In genomic region chr7:11450246-11450645, GRCh38 we compare ENCODE assay signal across 18 cellular contexts.
DNase-seq lines count a peak whose midpoint lies in the region; TF ChIP-seq lines count a peak whose summit lies in the region.
"Had no signal": no experiment of that assay in that cellular context is flagged by ENCODE, and none has a peak within 500 bp of the region (broad histone marks: within the 10 kb centered on the region; RNA-seq: fewer than 3 reads in every experiment).

No MANE protein-coding gene starts in this region.

- H3K27ac Mint-ChIP-seq in progenitor cell of endocrine pancreas = peak overlapping the region; percentile 45
- H3K27ac Mint-ChIP-seq: CD8-positive, alpha-beta memory T cell; H9 had no signal

- H3K36me3 Mint-ChIP-seq in progenitor cell of endocrine pancreas (ENCODE audit: insufficient read depth) = no peaks in the 10 kb centered on the region
- H3K36me3 Mint-ChIP-seq: CD8-positive, alpha-beta memory T cell had no signal

- no peak overlapping the region for H3K4me3 ChIP-seq in LNCaP clone FGC (ENCODE audit: low read depth, low read length)
- H3K4me3 ChIP-seq in cardiac fibroblast (replicated peaks in 1 of 2; ENCODE audit: low read depth in 2 of 2, low read length in 2 of 2) = no peak overlapping the region
- H3K4me3 ChIP-seq: PC-9 had no signal

- H3K4me1 Mint-ChIP-seq in progenitor cell of endocrine pancreas (ENCODE audit: low read depth) = peaks cover 8% of the 10 kb centered on the region
- H3K4me1 Mint-ChIP-seq: CD8-positive, alpha-beta memory T cell; H9 had no signal

- intact Hi-C loops in posterior vena cava (cut with DNase I) = no loop called here

- no peaks in the 10 kb centered on the region for H3K9me3 Mint-ChIP-seq in progenitor cell of endocrine pancreas (ENCODE audit: low read depth)
- H3K9me3 Mint-ChIP-seq: H9 had no signal

- no peak overlapping the region for H3K4me3 Mint-ChIP-seq in progenitor cell of endocrine pancreas (ENCODE audit: low read depth)
- H3K4me3 Mint-ChIP-seq: CD8-positive, alpha-beta memory T cell; H9 had no signal

- TF ChIP-seq CTCF in LNCaP clone FGC (IDR thresholded peaks at IDR 0.05; ENCODE audit: control insufficient read depth, extremely low read depth, insufficient read depth) (no peak), cardiac fibroblast (IDR thresholded peaks at IDR 0.05; ENCODE audit: low read depth, low read length) (no peak), progenitor cell of endocrine pancreas (IDR thresholded peaks at IDR 0.05; ENCODE audit: unreplicated experiment) (no peak)

- H3K27me3 Mint-ChIP-seq in progenitor cell of endocrine pancreas = no peaks in the 10 kb centered on the region
- H3K27me3 Mint-ChIP-seq: CD8-positive, alpha-beta memory T cell had no signal

- DNase-seq in LNCaP clone FGC (ENCODE audit: low read depth) = peak; percentile 58
- peak; percentile 21 to 56 for DNase-seq in cardiac fibroblast (ENCODE audit: low read depth in 2 of 2)
- DNase-seq in glomerular endothelial cell (ENCODE audit: extremely low read depth, low read depth, low spot score) = peak; percentile 48
- DNase-seq in progenitor cell of endocrine pancreas (ENCODE audit: low spot score, unreplicated experiment) = no peak
- no peak for DNase-seq in posterior vena cava (ENCODE audit: low spot score)
- DNase-seq in amniotic stem cell (lab: John Stamatoyannopoulos, UW) = no peak
- DNase-seq in NCI-H1436 (lab: John Stamatoyannopoulos, UW) = no peak
- DNase-seq: C1 segment of cervical spinal cord; CD8-positive, alpha-beta memory T cell; DND-41; H9; KBM-7; NCI-H1417; NCI-H187 treated with DMSO at 0.1 percent for 48 hours; NCI-H226; NCI-H524; NCI-H82; PC-9 had no signal

Comparison
In these comparisons a context has a peak if more than half of its experiments do, and no peak if none do; other contexts are left out.
1. DNase-seq: peak in LNCaP clone FGC (single experiment), cardiac fibroblast (2 of 2) and glomerular endothelial cell (single experiment); none in progenitor cell of endocrine pancreas (single experiment), posterior vena cava (single experiment), amniotic stem cell (single experiment) and NCI-H1436 (single experiment).